In the genomic region with DNA sequence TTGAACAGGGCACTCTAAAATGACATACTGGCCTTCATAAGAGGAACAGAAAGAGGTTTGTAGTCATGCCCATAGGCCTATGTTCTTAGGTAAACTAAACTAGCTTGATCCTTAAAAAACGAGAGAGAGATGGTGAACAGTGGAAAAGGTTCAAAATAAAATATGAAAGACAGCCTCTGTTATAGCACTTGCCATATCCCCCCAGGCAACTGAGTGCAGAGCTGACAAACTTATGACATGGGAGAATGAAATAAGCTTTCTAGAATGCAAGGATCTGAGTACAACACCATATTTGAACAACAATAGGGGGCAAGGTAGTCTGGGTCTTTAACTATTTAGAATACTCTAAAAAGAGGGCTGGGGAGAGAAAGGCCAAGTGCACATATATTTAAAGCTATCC, we compare ENCODE assay signal across 15 cellular contexts.
DNase-seq lines count a peak whose midpoint lies in the region; TF ChIP-seq lines count a peak whose summit lies in the region.
"Had no signal": no experiment of that assay in that cellular context is flagged by ENCODE, and none has a peak within 500 bp of the region (broad histone marks: within the 10 kb centered on the region; RNA-seq: fewer than 3 reads in every experiment).

No MANE protein-coding gene starts in this region.

- in situ Hi-C loops in HAP-1 (cut with MboI; ENCODE audit: low sequenced_read_pairs) (no loop called here), SK-MEL-5 (cut with HindIII; ENCODE audit: low pct_unique_long_range_greater_than_20kb, low sequenced_read_pairs) (no loop called here)

- H3K27me3 ChIP-seq in HAP-1 (ENCODE audit: low read depth) (no peaks in the 10 kb centered on the region), neutrophil (no peaks in the 10 kb centered on the region)

- H3K4me1 ChIP-seq in HAP-1 (peaks cover 17% of the 10 kb centered on the region), neutrophil (ENCODE audit: control insufficient read depth in 1 of 2, insufficient read depth in 1 of 2, low read depth in 1 of 2, low read length in 1 of 2) (peaks cover 34 to 44% of the 10 kb centered on the region in 2 experiments)

- H3K9me3 ChIP-seq in HAP-1 (no peaks in the 10 kb centered on the region), neutrophil (no peaks in the 10 kb centered on the region)

- DNase-seq in NOMO-1 treated with DMSO at 0.1 percent for 48 hours (lab: John Stamatoyannopoulos, UW; ENCODE audit: unreplicated experiment) (peak; percentile 21), NOMO-1 treated with dmso at 0.1 percent for 144 hours (lab: John Stamatoyannopoulos, UW; ENCODE audit: unreplicated experiment) (no peak), HAP-1 (ENCODE audit: low spot score in 2 of 2) (peak; percentile 40 to 50), SK-MEL-5 (ENCODE audit: low read depth, low spot score) (peak; percentile 70), RPMI8226 (no peak), AG20443 (ENCODE audit: low spot score) (no peak), A172 (ENCODE audit: low spot score) (no peak)
- DNase-seq: ACHN; C1 segment of cervical spinal cord; CD4-positive, alpha-beta T cell; DMS79; EL; GM23248 had no signal

- peak overlapping the region; percentile 89 for H3K27ac ChIP-seq in neutrophil
- H3K27ac ChIP-seq: 22Rv1, GM23248 had no signal

- H3K4me3 ChIP-seq in HAP-1 (no peak overlapping the region), neutrophil (ENCODE audit: low read depth in 1 of 2, low read length in 1 of 2) (no peak overlapping the region)
- H3K4me3 ChIP-seq: GM23248 had no signal

- H3K36me3 ChIP-seq in HAP-1 (replicated peaks) = no peaks in the 10 kb centered on the region
- H3K36me3 ChIP-seq in neutrophil = no peaks in the 10 kb centered on the region

- no peak for TF ChIP-seq CTCF in neutrophil (IDR thresholded peaks at IDR 0.05)

Comparison
In these comparisons a context has a peak if more than half of its experiments do, and no peak if none do; other contexts are left out.
1. DNase-seq: peak in NOMO-1 treated with DMSO at 0.1 percent for 48 hours (single experiment), HAP-1 (2 of 2) and SK-MEL-5 (single experiment); none in NOMO-1 treated with dmso at 0.1 percent for 144 hours (single experiment), RPMI8226 (single experiment), AG20443 (single experiment) and A172 (single experiment).